In genomic region chr13:76023644-76024043, GRCh38 we compare ENCODE assay signal across 1 cellular context.
TF ChIP-seq lines count a peak whose summit lies in the region.

No MANE protein-coding gene starts in this region.

TF ChIP-seq in K562, 482 proteins besides CTCF, POLR2A, EP300 and RAD21 (continued from another document):
- no peak for TF ChIP-seq RREB1 (CRISPR knock-in tag; IDR thresholded peaks at IDR 0.05)
- TF ChIP-seq ZNF347 (CRISPR knock-in tag; IDR thresholded peaks at IDR 0.05; ENCODE audit: low read depth), result no peak
- TF ChIP-seq ZFP91 (CRISPR knock-in tag; IDR thresholded peaks at IDR 0.05), result no peak
- no peak for TF ChIP-seq ZNF609 (CRISPR knock-in tag; IDR thresholded peaks at IDR 0.05; ENCODE audit: borderline replicate concordance)
- TF ChIP-seq NFXL1 (CRISPR knock-in tag; IDR thresholded peaks at IDR 0.05), result no peak
- TF ChIP-seq ZNF140 (CRISPR knock-in tag; IDR thresholded peaks at IDR 0.05), result no peak
- no peak for TF ChIP-seq ZNF561 (CRISPR knock-in tag; conservative IDR thresholded peaks at IDR 0.05)
